ENCODE assay signal across 1 cellular context in the genomic region with DNA sequence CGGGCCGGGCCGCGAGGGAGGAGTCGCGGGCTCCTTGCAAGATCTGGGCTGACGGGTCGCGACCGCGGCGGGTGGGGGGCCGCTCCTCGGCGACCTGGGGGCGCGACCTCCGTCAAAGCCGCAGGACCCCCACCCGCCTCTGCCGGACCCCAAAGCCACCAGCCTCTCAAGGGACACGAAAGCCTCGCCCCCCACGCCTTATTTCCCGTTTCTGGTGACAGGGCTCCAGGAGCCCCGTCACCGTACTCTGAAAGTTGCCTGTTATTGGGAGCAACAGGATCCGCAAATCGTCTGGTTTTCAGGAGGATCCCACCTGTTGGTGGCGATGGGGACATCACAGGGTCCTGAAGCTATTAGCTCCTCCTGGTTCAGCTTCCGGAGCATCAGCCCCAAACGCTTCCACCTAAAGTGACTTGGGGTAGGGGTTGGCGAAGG.
A peak's percentile ranks its signal among the peaks of the same experiment; 100 is the strongest.
TF ChIP-seq lines count a peak whose summit lies in the region.

No MANE protein-coding gene starts in this region.

TF ChIP-seq in K562, 482 proteins besides CTCF, POLR2A, EP300 and RAD21:
- TF ChIP-seq SIN3A (IDR thresholded peaks at IDR 0.05; ENCODE audit: borderline replicate concordance in 2 of 2, control insufficient read depth in 1 of 2, low read depth in 2 of 2, low read length in 2 of 2) (peak in 1 of 2 experiments; percentile 49; a peak in 1 of 4 replicates), ZBTB7A (IDR thresholded peaks at IDR 0.05; ENCODE audit: borderline replicate concordance, control insufficient read depth, low read depth, low read length) (0 out of 2 replicates have a peak, but pooled peaks have one; percentile 28), PHF21A (IDR thresholded peaks at IDR 0.05; ENCODE audit: borderline replicate concordance, low read depth) (no peak), ZFX (CRISPR knock-in tag; IDR thresholded peaks at IDR 0.05) (peak; percentile 63; the same call in 1 of the 2 replicates), FOXP1 (CRISPR knock-in tag; IDR thresholded peaks at IDR 0.05) (peak; percentile 11; the same call in 1 of the 2 replicates), IFI16 (CRISPR knock-in tag; IDR thresholded peaks at IDR 0.05) (no peak), JUN (IDR thresholded peaks at IDR 0.05; ENCODE audit: borderline replicate concordance, low read depth, low read length) (no peak), JUN (CRISPR knock-in tag; IDR thresholded peaks at IDR 0.05; ENCODE audit: borderline replicate concordance) (peak; percentile 21; the same call in 1 of the 2 replicates), RBM14 (IDR thresholded peaks at IDR 0.05; ENCODE audit: borderline replicate concordance, insufficient read depth, low read depth, low read length) (0 out of 2 replicates have a peak, but pooled peaks have one; percentile 85), CHD1 (IDR thresholded peaks at IDR 0.05; ENCODE audit: low read length) (peak; percentile 41), ZFP36 (IDR thresholded peaks at IDR 0.05; ENCODE audit: low read depth, low read length, partially characterized antibody) (no peak), EGR1 (conservative IDR thresholded peaks at IDR 0.05) (no peak), ERF (CRISPR knock-in tag; IDR thresholded peaks at IDR 0.05) (0 out of 2 replicates have a peak, but pooled peaks have one; percentile 4), ZBTB1 (CRISPR knock-in tag; IDR thresholded peaks at IDR 0.05; ENCODE audit: borderline replicate concordance, low read depth) (peak; percentile 42; the same call in 1 of the 2 replicates), FOXA3 (CRISPR knock-in tag; conservative IDR thresholded peaks at IDR 0.05 in 1 of 2, IDR thresholded peaks at IDR 0.05 in 1 of 2) (0 out of 4 replicates have a peak, but pooled peaks of 1 of the 2 experiments have one; percentile 12), ZBED1 (IDR thresholded peaks at IDR 0.05) (0 out of 2 replicates have a peak, but pooled peaks have one; percentile 8), TAF1 (IDR thresholded peaks at IDR 0.05; ENCODE audit: control insufficient read depth, extremely low read depth, insufficient read depth, low read length, severe bottlenecking) (peak; percentile 19), FIP1L1 (IDR thresholded peaks at IDR 0.05; ENCODE audit: low read depth, low read length, poor library complexity, severe bottlenecking) (peak; percentile 35)
- TF ChIP-seq, protein P1, sequence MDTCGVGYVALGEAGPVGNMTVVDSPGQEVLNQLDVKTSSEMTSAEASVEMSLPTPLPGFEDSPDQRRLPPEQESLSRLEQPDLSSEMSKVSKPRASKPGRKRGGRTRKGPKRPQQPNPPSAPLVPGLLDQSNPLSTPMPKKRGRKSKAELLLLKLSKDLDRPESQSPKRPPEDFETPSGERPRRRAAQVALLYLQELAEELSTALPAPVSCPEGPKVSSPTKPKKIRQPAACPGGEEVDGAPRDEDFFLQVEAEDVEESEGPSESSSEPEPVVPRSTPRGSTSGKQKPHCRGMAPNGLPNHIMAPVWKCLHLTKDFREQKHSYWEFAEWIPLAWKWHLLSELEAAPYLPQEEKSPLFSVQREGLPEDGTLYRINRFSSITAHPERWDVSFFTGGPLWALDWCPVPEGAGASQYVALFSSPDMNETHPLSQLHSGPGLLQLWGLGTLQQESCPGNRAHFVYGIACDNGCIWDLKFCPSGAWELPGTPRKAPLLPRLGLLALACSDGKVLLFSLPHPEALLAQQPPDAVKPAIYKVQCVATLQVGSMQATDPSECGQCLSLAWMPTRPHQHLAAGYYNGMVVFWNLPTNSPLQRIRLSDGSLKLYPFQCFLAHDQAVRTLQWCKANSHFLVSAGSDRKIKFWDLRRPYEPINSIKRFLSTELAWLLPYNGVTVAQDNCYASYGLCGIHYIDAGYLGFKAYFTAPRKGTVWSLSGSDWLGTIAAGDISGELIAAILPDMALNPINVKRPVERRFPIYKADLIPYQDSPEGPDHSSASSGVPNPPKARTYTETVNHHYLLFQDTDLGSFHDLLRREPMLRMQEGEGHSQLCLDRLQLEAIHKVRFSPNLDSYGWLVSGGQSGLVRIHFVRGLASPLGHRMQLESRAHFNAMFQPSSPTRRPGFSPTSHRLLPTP (IDR thresholded peaks at IDR 0.05; ENCODE audit: borderline replicate concordance, extremely low read depth, insufficient read length): no peak
- TF ChIP-seq, protein P2, sequence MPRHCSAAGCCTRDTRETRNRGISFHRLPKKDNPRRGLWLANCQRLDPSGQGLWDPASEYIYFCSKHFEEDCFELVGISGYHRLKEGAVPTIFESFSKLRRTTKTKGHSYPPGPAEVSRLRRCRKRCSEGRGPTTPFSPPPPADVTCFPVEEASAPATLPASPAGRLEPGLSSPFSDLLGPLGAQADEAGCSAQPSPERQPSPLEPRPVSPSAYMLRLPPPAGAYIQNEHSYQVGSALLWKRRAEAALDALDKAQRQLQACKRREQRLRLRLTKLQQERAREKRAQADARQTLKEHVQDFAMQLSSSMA (CRISPR knock-in tag; IDR thresholded peaks at IDR 0.05): 0 out of 2 replicates have a peak, but pooled peaks have one; percentile 10
- TF ChIP-seq, protein P3, sequence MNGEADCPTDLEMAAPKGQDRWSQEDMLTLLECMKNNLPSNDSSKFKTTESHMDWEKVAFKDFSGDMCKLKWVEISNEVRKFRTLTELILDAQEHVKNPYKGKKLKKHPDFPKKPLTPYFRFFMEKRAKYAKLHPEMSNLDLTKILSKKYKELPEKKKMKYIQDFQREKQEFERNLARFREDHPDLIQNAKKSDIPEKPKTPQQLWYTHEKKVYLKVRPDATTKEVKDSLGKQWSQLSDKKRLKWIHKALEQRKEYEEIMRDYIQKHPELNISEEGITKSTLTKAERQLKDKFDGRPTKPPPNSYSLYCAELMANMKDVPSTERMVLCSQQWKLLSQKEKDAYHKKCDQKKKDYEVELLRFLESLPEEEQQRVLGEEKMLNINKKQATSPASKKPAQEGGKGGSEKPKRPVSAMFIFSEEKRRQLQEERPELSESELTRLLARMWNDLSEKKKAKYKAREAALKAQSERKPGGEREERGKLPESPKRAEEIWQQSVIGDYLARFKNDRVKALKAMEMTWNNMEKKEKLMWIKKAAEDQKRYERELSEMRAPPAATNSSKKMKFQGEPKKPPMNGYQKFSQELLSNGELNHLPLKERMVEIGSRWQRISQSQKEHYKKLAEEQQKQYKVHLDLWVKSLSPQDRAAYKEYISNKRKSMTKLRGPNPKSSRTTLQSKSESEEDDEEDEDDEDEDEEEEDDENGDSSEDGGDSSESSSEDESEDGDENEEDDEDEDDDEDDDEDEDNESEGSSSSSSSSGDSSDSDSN (IDR thresholded peaks at IDR 0.05; ENCODE audit: borderline replicate concordance in 1 of 2, low read depth in 2 of 2, low read length in 2 of 2): 0 out of 4 replicates have a peak, but pooled peaks of 1 of the 2 experiments have one; percentile 45
- TF ChIP-seq, protein P4, sequence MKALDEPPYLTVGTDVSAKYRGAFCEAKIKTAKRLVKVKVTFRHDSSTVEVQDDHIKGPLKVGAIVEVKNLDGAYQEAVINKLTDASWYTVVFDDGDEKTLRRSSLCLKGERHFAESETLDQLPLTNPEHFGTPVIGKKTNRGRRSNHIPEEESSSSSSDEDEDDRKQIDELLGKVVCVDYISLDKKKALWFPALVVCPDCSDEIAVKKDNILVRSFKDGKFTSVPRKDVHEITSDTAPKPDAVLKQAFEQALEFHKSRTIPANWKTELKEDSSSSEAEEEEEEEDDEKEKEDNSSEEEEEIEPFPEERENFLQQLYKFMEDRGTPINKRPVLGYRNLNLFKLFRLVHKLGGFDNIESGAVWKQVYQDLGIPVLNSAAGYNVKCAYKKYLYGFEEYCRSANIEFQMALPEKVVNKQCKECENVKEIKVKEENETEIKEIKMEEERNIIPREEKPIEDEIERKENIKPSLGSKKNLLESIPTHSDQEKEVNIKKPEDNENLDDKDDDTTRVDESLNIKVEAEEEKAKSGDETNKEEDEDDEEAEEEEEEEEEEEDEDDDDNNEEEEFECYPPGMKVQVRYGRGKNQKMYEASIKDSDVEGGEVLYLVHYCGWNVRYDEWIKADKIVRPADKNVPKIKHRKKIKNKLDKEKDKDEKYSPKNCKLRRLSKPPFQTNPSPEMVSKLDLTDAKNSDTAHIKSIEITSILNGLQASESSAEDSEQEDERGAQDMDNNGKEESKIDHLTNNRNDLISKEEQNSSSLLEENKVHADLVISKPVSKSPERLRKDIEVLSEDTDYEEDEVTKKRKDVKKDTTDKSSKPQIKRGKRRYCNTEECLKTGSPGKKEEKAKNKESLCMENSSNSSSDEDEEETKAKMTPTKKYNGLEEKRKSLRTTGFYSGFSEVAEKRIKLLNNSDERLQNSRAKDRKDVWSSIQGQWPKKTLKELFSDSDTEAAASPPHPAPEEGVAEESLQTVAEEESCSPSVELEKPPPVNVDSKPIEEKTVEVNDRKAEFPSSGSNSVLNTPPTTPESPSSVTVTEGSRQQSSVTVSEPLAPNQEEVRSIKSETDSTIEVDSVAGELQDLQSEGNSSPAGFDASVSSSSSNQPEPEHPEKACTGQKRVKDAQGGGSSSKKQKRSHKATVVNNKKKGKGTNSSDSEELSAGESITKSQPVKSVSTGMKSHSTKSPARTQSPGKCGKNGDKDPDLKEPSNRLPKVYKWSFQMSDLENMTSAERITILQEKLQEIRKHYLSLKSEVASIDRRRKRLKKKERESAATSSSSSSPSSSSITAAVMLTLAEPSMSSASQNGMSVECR (CRISPR knock-in tag; IDR thresholded peaks at IDR 0.05): 0 out of 2 replicates have a peak, but pooled peaks have one; percentile 52
- TF ChIP-seq, protein P5, sequence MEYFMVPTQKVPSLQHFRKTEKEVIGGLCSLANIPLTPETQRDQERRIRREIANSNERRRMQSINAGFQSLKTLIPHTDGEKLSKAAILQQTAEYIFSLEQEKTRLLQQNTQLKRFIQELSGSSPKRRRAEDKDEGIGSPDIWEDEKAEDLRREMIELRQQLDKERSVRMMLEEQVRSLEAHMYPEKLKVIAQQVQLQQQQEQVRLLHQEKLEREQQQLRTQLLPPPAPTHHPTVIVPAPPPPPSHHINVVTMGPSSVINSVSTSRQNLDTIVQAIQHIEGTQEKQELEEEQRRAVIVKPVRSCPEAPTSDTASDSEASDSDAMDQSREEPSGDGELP (CRISPR knock-in tag; IDR thresholded peaks at IDR 0.05; ENCODE audit: borderline replicate concordance): 0 out of 2 replicates have a peak, but pooled peaks have one; percentile 30
- TF ChIP-seq, protein P6, sequence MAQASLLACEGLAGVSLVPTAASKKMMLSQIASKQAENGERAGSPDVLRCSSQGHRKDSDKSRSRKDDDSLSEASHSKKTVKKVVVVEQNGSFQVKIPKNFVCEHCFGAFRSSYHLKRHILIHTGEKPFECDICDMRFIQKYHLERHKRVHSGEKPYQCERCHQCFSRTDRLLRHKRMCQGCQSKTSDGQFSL (CRISPR knock-in tag; IDR thresholded peaks at IDR 0.05): 0 out of 2 replicates have a peak, but pooled peaks have one; percentile 36
- TF ChIP-seq, protein P6 (tag; IDR thresholded peaks at IDR 0.05): no peak
- TF ChIP-seq, protein P7, sequence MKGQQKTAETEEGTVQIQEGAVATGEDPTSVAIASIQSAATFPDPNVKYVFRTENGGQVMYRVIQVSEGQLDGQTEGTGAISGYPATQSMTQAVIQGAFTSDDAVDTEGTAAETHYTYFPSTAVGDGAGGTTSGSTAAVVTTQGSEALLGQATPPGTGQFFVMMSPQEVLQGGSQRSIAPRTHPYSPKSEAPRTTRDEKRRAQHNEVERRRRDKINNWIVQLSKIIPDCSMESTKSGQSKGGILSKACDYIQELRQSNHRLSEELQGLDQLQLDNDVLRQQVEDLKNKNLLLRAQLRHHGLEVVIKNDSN (CRISPR knock-in tag; IDR thresholded peaks at IDR 0.05): 0 out of 2 replicates have a peak, but pooled peaks have one; percentile 15
